14 cellular contexts compared by ENCODE assay signal in the genomic region with DNA sequence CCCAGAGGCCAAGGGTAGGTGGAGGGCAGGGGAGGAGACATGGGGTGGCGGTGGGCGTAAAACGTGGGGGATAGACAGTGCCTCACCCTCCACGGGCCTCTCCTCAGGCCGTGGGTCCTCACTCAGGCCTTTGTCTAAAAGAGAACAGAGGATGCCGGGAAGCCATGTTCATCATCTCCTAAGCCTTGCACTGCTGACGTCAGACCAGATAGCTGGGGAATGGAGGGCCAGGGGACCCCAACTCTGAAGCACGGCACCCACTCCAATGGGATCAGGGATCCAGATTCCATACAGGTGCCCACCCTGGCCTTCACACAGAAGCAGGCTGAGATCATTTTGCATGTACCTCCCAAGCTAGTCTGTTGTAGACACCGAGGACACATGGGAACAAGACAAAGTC.
DNase-seq lines count a peak whose midpoint lies in the region; ATAC-seq, FAIRE-seq and TF ChIP-seq lines count a peak whose summit lies in the region.
"Had no signal": no experiment of that assay in that cellular context is flagged by ENCODE, and none has a peak within 500 bp of the region (broad histone marks: within the 10 kb centered on the region; RNA-seq: fewer than 3 reads in every experiment).

No MANE protein-coding gene starts in this region.

- H3K9me1 ChIP-seq in K562 (ENCODE audit: control insufficient read depth, insufficient read depth, low read length) = no peaks in the 10 kb centered on the region

- H3K9me2 ChIP-seq in MM.1S (replicated peaks; ENCODE audit: insufficient read depth, low read length) = no peaks in the 10 kb centered on the region

- H3K9me3 ChIP-seq in MM.1S (replicated peaks; ENCODE audit: insufficient read depth, low read length) = no peaks in the 10 kb centered on the region
- peaks cover 6% of the 10 kb centered on the region; the same call in 1 of the 2 replicates for H3K9me3 ChIP-seq in K562 (replicated peaks; ENCODE audit: control insufficient read depth, insufficient read depth, low read depth, low read length)
- no peaks in the 10 kb centered on the region for H3K9me3 ChIP-seq in lower lobe of right lung
- H3K9me3 ChIP-seq in spleen = peaks cover 0 to 13% (median 7%) of the 10 kb centered on the region in 8 donors
- H3K9me3 ChIP-seq in CD8-positive, alpha-beta T cell (ENCODE audit: low read length) = no peaks in the 10 kb centered on the region

- POLR2A ChIA-PET in K562 (lab: Yijun Ruan, JAX) = no interaction called here
- POLR2A ChIA-PET in CD8-positive, alpha-beta T cell (lab: Charles Lee) = no interaction called here

- H3K4me1 Mint-ChIP-seq in natural killer cell = peaks cover 6 to 11% of the 10 kb centered on the region in 2 donors
- H3K4me1 Mint-ChIP-seq in CD8-positive, alpha-beta T cell (ENCODE audit: low read depth) = no peaks in the 10 kb centered on the region
- H3K4me1 Mint-ChIP-seq: CD4-positive, alpha-beta memory T cell; H9 had no signal

- H3K4me3 ChIP-seq in MM.1S (ENCODE audit: low read length) (no peak overlapping the region), K562 (no peak overlapping the region), lower lobe of right lung (no peak overlapping the region), spleen (no peak overlapping the region)
- H3K4me3 ChIP-seq in CD8-positive, alpha-beta T cell (ENCODE audit: low read depth, low read length) = no peak overlapping the region

- H3K79me2 ChIP-seq in MM.1S (ENCODE audit: low read length) (no peaks in the 10 kb centered on the region), K562 (ENCODE audit: control insufficient read depth, insufficient read depth, low read length) (no peaks in the 10 kb centered on the region)

- H3K9ac ChIP-seq in MM.1S (ENCODE audit: low read length) = no peak overlapping the region
- H3K9ac ChIP-seq in K562 (ENCODE audit: insufficient read depth in 1 of 2, low read depth in 2 of 2, low read length in 2 of 2) = no peak overlapping the region

- no peak overlapping the region for H3K4me3 Mint-ChIP-seq in natural killer cell
- H3K4me3 Mint-ChIP-seq in CD8-positive, alpha-beta T cell = no peak overlapping the region
- H3K4me3 Mint-ChIP-seq: CD14-positive monocyte; CD4-positive, alpha-beta memory T cell; H9 had no signal

- no peaks in the 10 kb centered on the region for H3F3A ChIP-seq in MM.1S (ENCODE audit: insufficient read depth, low read length)

- no TSS peak for BruUV-seq in K562 (replicated peaks; lab: Mats Ljungman, UMichigan)

- TF ChIP-seq CTCF in MM.1S (IDR thresholded peaks at IDR 0.05; ENCODE audit: low read length) (no peak), K562 (IDR thresholded peaks at IDR 0.05 in 2 of 3, conservative IDR thresholded peaks at IDR 0.05 in 1 of 3; ENCODE audit: insufficient read depth in 2 of 3, low read depth in 1 of 3, low read length in 3 of 3) (no peak), lower lobe of right lung (IDR thresholded peaks at IDR 0.05) (no peak), spleen (IDR thresholded peaks at IDR 0.05 in 8 of 11, conservative IDR thresholded peaks at IDR 0.05 in 3 of 11) (no peak), natural killer cell (IDR thresholded peaks at IDR 0.05) (no peak)
- no peak for TF ChIP-seq CTCF in CD8-positive, alpha-beta T cell (IDR thresholded peaks at IDR 0.05)

- H3K36me3 Mint-ChIP-seq in natural killer cell = no peaks in the 10 kb centered on the region
- no peaks in the 10 kb centered on the region for H3K36me3 Mint-ChIP-seq in CD8-positive, alpha-beta T cell
- H3K36me3 Mint-ChIP-seq: CD14-positive monocyte; CD4-positive, alpha-beta memory T cell had no signal

- no peak overlapping the region for H3K27ac ChIP-seq in MM.1S (ENCODE audit: low read length)
- no peak overlapping the region for H3K27ac ChIP-seq in K562 (ENCODE audit: extremely low read depth, low read depth, low read length)
- H3K27ac ChIP-seq in lower lobe of right lung = no peak overlapping the region
- H3K27ac ChIP-seq in spleen = no peak overlapping the region
- H3K27ac ChIP-seq in CD8-positive, alpha-beta T cell (ENCODE audit: low read depth, low read length) = no peak overlapping the region

- H3K4me2 ChIP-seq in MM.1S (ENCODE audit: low read depth, low read length) = no peak overlapping the region
- H3K4me2 ChIP-seq in K562 (ENCODE audit: insufficient read depth, low read length) = no peak overlapping the region

- TF ChIP-seq POLR2A in K562 (conservative IDR thresholded peaks at IDR 0.05) (no peak), spleen (IDR thresholded peaks at IDR 0.05) (no peak)

- H4K20me1 ChIP-seq in MM.1S (ENCODE audit: insufficient read depth, low read length) (no peaks in the 10 kb centered on the region), K562 (replicated peaks; ENCODE audit: control insufficient read depth, insufficient read depth, low read length) (no peaks in the 10 kb centered on the region)

- H3K27me3 Mint-ChIP-seq in natural killer cell (ENCODE audit: low read depth in 2 of 2) = peaks cover 0 to 2% of the 10 kb centered on the region in 2 donors
- no peaks in the 10 kb centered on the region for H3K27me3 Mint-ChIP-seq in CD8-positive, alpha-beta T cell (ENCODE audit: low read depth)
- H3K27me3 Mint-ChIP-seq: CD4-positive, alpha-beta memory T cell had no signal

- TF ChIP-seq EP300 in K562 (IDR thresholded peaks at IDR 0.05; ENCODE audit: low read length) = no peak

- H3K36me3 ChIP-seq in MM.1S (replicated peaks; ENCODE audit: insufficient read depth, low read length) (no peaks in the 10 kb centered on the region), K562 (ENCODE audit: control insufficient read depth, insufficient read depth, low read length) (no peaks in the 10 kb centered on the region), lower lobe of right lung (no peaks in the 10 kb centered on the region), spleen (no peaks in the 10 kb centered on the region)
- no peaks in the 10 kb centered on the region for H3K36me3 ChIP-seq in CD8-positive, alpha-beta T cell (ENCODE audit: insufficient read depth, low read length)

- DNase-seq in MM.1S (no peak), K562 (ENCODE audit: extremely low read depth in 1 of 4, low spot score in 3 of 4) (no peak), lower lobe of right lung (peak; percentile 22), spleen (peak; percentile 31), NCI-H1694 (lab: John Stamatoyannopoulos, UW) (no peak), natural killer cell (no peak), glomerular visceral epithelial cell (ENCODE audit: extremely low spot score) (no peak)
- no peak for DNase-seq in CD8-positive, alpha-beta T cell
- DNase-seq: CD4-positive, alpha-beta memory T cell; DMS79 treated with DMSO at 0.1 percent for 48 hours; GF-D8 had no signal

- FAIRE-seq in K562 (lab: Jason Lieb, UNC) = no peak
- FAIRE-seq: A204.1 had no signal

- ATAC-seq in K562 (no peak), lower lobe of right lung (no peak), natural killer cell (no peak)
- ATAC-seq in CD8-positive, alpha-beta T cell = no peak

- intact Hi-C loops in K562 (cut with micrococcal nuclease) (loop anchor here (1.0 kb wide), 1 partner anchor 58 kb away; no protein-coding TSS in a partner anchor), lower lobe of right lung (cut with DNase I) (no loop called here), spleen (cut with DNase I; ENCODE audit: low total_unique reads) (no loop called here), natural killer cell (cut with micrococcal nuclease) (no loop called here)
- intact Hi-C loops in CD8-positive, alpha-beta T cell (cut with DNase I, micrococcal nuclease) = no loop called here

- H3K9me3 Mint-ChIP-seq in natural killer cell = no peaks in the 10 kb centered on the region
- no peaks in the 10 kb centered on the region for H3K9me3 Mint-ChIP-seq in CD8-positive, alpha-beta T cell

- no peak for TF ChIP-seq RAD21 in K562 (CRISPR knock-in tag; conservative IDR thresholded peaks at IDR 0.05 in 1 of 2, IDR thresholded peaks at IDR 0.05 in 1 of 2)

- WGBS in K562 (ENCODE audit: insufficient coverage, low coverage, missing lambda C conversion rate) = 65% methylated on average over 9 of the region's 9 CpGs
- 89 to 96% (median 92%) methylated on average over 8 to 9 of the region's 9 CpGs for WGBS in spleen, 5 donors

- H3K4me1 ChIP-seq in MM.1S (ENCODE audit: low read length) = no peaks in the 10 kb centered on the region
- peaks cover 0 to 7% of the 10 kb centered on the region in 2 experiments; a peak in 1 of 5 replicates for H3K4me1 ChIP-seq in K562 (replicated peaks in 1 of 2; ENCODE audit: control insufficient read depth in 2 of 2, insufficient read depth in 2 of 2, low read length in 2 of 2)
- H3K4me1 ChIP-seq in lower lobe of right lung = no peaks in the 10 kb centered on the region
- peaks cover 0 to under 1% (median 0%) of the 10 kb centered on the region in 6 donors for H3K4me1 ChIP-seq in spleen
- no peaks in the 10 kb centered on the region for H3K4me1 ChIP-seq in CD8-positive, alpha-beta T cell (ENCODE audit: insufficient read depth, low read length)

- CTCF ChIA-PET in K562 (lab: Yijun Ruan, JAX; ENCODE audit: low intra/inter-chr PET ratio) = no interaction called here
- CTCF ChIA-PET in CD8-positive, alpha-beta T cell (lab: Charles Lee) = interaction anchor here (0.6 kb wide), 1 partner anchor 92 kb away, joined by 3 read pairs; no protein-coding TSS in a partner anchor

- in situ Hi-C loops in K562 (cut with MboI) = no loop called here

- H3K27me3 ChIP-seq in MM.1S (replicated peaks; ENCODE audit: insufficient read depth, low read length) (no peaks in the 10 kb centered on the region), K562 (ENCODE audit: control insufficient read depth in 2 of 2, insufficient read depth in 2 of 2, low read length in 2 of 2) (no peaks in the 10 kb centered on the region), lower lobe of right lung (ENCODE audit: low read depth) (no peaks in the 10 kb centered on the region), spleen (replicated peaks in 1 of 7) (no peaks in the 10 kb centered on the region)
- no peaks in the 10 kb centered on the region for H3K27me3 ChIP-seq in CD8-positive, alpha-beta T cell (ENCODE audit: insufficient read depth, low read length)

- peak overlapping the region; percentile 43; the same call in 1 of the 2 replicates for H2AFZ ChIP-seq in MM.1S (ENCODE audit: low read length)
- peak overlapping the region; percentile 68 for H2AFZ ChIP-seq in K562 (ENCODE audit: low read depth, low read length)

- no peak overlapping the region for H3K27ac Mint-ChIP-seq in natural killer cell
- H3K27ac Mint-ChIP-seq in CD8-positive, alpha-beta T cell = no peak overlapping the region
- H3K27ac Mint-ChIP-seq: H9 had no signal

TF ChIP-seq in K562, 482 proteins besides CTCF, POLR2A, EP300 and RAD21 (continues in another document):
- no peak for TF ChIP-seq KLF1 (tag; IDR thresholded peaks at IDR 0.05)

Comparison
In these comparisons a context has a peak if more than half of its experiments do, and no peak if none do; other contexts are left out.
1. DNase-seq: peak in lower lobe of right lung (single experiment) and spleen (single experiment); none in MM.1S (single experiment), K562 (0 of 4), NCI-H1694 (single experiment), natural killer cell (single experiment), CD8-positive, alpha-beta T cell (0 of 7) and glomerular visceral epithelial cell (single experiment).